ENCODE assay signal across 15 cellular contexts in the genomic region with DNA sequence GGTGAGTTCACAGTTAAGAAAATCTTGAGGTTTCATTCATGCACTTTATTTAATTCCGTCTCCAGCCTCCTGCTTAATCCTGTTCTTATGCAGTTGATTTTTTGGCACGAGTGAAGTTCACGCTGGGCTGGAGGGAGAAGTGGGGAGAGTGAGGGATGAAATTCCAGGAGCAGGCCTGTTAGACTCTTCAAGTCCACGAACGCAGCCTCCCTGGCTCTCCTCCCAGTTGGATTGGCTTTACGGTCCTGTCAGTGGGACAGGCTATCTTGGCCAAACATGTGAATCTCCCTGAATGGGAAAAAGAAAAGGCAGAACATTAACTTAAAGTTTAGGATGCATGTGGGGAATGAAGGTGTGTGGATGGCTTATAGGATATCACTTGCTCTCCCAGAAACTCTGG.
DNase-seq lines count a peak whose midpoint lies in the region; ATAC-seq, FAIRE-seq and TF ChIP-seq lines count a peak whose summit lies in the region.
"Had no signal": no experiment of that assay in that cellular context is flagged by ENCODE, and none has a peak within 500 bp of the region (broad histone marks: within the 10 kb centered on the region; RNA-seq: fewer than 3 reads in every experiment).

No MANE protein-coding gene starts in this region.

- no peak overlapping the region for H4K8ac ChIP-seq in H1 (ENCODE audit: extremely low read depth, insufficient read depth, low read length)

- intact Hi-C loops in stomach (cut with DNase I; ENCODE audit: low total_unique reads), result no loop called here

- ATAC-seq in HG03139 (IDR thresholded peaks at IDR 0.05; ENCODE audit: unreplicated experiment) (no peak), HG03460 (IDR thresholded peaks at IDR 0.05; ENCODE audit: unreplicated experiment) (no peak)
- ATAC-seq: stimulated activated effector memory CD8-positive, alpha-beta T cell treated with anti-CD3 and anti-CD28 coated beads, Interleukin-12 subunit alpha, Interleukin-12 subunit beta, amount 100 ng/mL, for 72 hours had no signal

- H4K5ac ChIP-seq in H1 (ENCODE audit: insufficient read length, low read depth, low read length), result no peak overlapping the region

- H3K36me3 ChIP-seq in GM23248 (ENCODE audit: low read depth) (no peaks in the 10 kb centered on the region), H1 (ENCODE audit: control insufficient read depth in 2 of 4, insufficient read depth in 4 of 4, low read length in 3 of 4) (no peaks in the 10 kb centered on the region), stomach (no peaks in the 10 kb centered on the region)

- TF ChIP-seq POLR2A in H1 (IDR thresholded peaks at IDR 0.05; ENCODE audit: control extremely low read depth in 1 of 2, low read depth in 2 of 2, low read length in 2 of 2) (no peak), stomach (IDR thresholded peaks at IDR 0.05) (no peak)

- H3K23me2 ChIP-seq in H1 (ENCODE audit: low read depth, low read length), result no peaks in the 10 kb centered on the region

- H3K4me3 ChIP-seq in GM23248, result peak overlapping the region; percentile 21
- no peak overlapping the region for H3K4me3 ChIP-seq in H1 (ENCODE audit: extremely low read depth in 1 of 4, insufficient read depth in 2 of 4, low read depth in 3 of 4, low read length in 4 of 4)
- H3K4me3 ChIP-seq in stomach, result no peak overlapping the region

- H2BK12ac ChIP-seq in H1 (ENCODE audit: low read depth, low read length), result no peak overlapping the region

- H3K79me2 ChIP-seq in GM23248 (ENCODE audit: insufficient read depth) (no peaks in the 10 kb centered on the region), H1 (ENCODE audit: control insufficient read depth in 1 of 2, insufficient read depth in 2 of 2, low read length in 2 of 2) (no peaks in the 10 kb centered on the region)

- peak; percentile 58 for DNase-seq in GM23248
- DNase-seq in H1 (ENCODE audit: low read depth in 1 of 2, low spot score in 2 of 2), result no peak
- peak; percentile 27 for DNase-seq in medulla oblongata (ENCODE audit: extremely low spot score)
- no peak for DNase-seq in stomach
- DNase-seq in NOMO-1 treated with dmso at 0.1 percent for 144 hours (lab: John Stamatoyannopoulos, UW; ENCODE audit: unreplicated experiment), result no peak
- no peak for DNase-seq in NCI-H526 (lab: John Stamatoyannopoulos, UW)
- DNase-seq: activated CD4-positive, CD25-positive, alpha-beta regulatory T cell treated with anti-CD3 and anti-CD28 coated beads, Interleukin-2, amount 50 U/mL, for 72 hours; activated effector memory CD4-positive, alpha-beta T cell treated with anti-CD3 and anti-CD28 coated beads, Interleukin-2, amount 50 U/mL, for 16 hours; CD4-positive, alpha-beta T cell; NCI-H2081; stimulated activated CD4-positive, alpha-beta T cell treated with anti-CD3 and anti-CD28 coated beads, Interleukin-1b, Interleukin-23, amount 100 ng/mL, for 48 hours had no signal

- 12 to 19% methylated on average over 6 of the region's 6 CpGs for WGBS in GM23248 (ENCODE audit: low coverage in 1 of 2, low lambda C conversion rate in 2 of 2, missing lambda C conversion rate in 2 of 2), 2 experiments
- WGBS in H1 (ENCODE audit: extremely low coverage in 1 of 2, insufficient coverage in 1 of 2, insufficient read length in 1 of 2, insufficient replicate concordance in 2 of 2, low coverage in 1 of 2, low lambda C conversion rate in 2 of 2, missing lambda C conversion rate in 1 of 2), 2 experiments, result 87% methylated on average over 5 of the region's 6 CpGs; no CpG with 5 or more reads in 1 of the 2 experiments
- 41 to 67% (median 56%) methylated on average over 6 of the region's 6 CpGs for WGBS in stomach, 5 donors

- H3K4me1 ChIP-seq in GM23248 (ENCODE audit: insufficient read depth), result peaks cover 48% of the 10 kb centered on the region
- peaks cover 6 to 11% (median 10%) of the 10 kb centered on the region in 4 experiments; a peak in 6 of 7 replicates for H3K4me1 ChIP-seq in H1 (replicated peaks in 1 of 4; ENCODE audit: control insufficient read depth in 3 of 4, insufficient read depth in 4 of 4, low read length in 3 of 4)
- peaks cover 0 to 34% (median 17%) of the 10 kb centered on the region in 4 donors for H3K4me1 ChIP-seq in stomach

- H3K56ac ChIP-seq in H1 (replicated peaks; ENCODE audit: insufficient read length, low read depth, low read length), result no peak overlapping the region

- H3K9ac ChIP-seq in GM23248 (peak overlapping the region; percentile 69), H1 (replicated peaks in 1 of 4; ENCODE audit: extremely low read depth in 1 of 4, low read depth in 3 of 4, low read length in 3 of 4) (no peak overlapping the region)

- no peak for TF ChIP-seq EP300 in H1 (IDR thresholded peaks at IDR 0.05; ENCODE audit: borderline replicate concordance in 1 of 2, low read depth in 2 of 2, low read length in 2 of 2)
- no peak for TF ChIP-seq EP300 in stomach (IDR thresholded peaks at IDR 0.05)

- H4K20me1 ChIP-seq in GM23248 (ENCODE audit: insufficient read depth) (no peaks in the 10 kb centered on the region), H1 (replicated peaks in 1 of 2; ENCODE audit: control insufficient read depth in 1 of 2, insufficient read depth in 2 of 2, low read length in 2 of 2) (no peaks in the 10 kb centered on the region)

- in situ Hi-C loops in GM23248 (cut with MboI), result no loop called here

- peak overlapping the region; percentile 8 for H3K4ac ChIP-seq in H1 (replicated peaks; ENCODE audit: insufficient read length, low read depth, low read length)

- H3K9me2 ChIP-seq in GM23248 (ENCODE audit: insufficient read depth), result no peaks in the 10 kb centered on the region

- no peaks in the 10 kb centered on the region for H3K79me1 ChIP-seq in H1 (ENCODE audit: low read depth, low read length)

- H2AK5ac ChIP-seq in H1 (ENCODE audit: low read depth, low read length), result no peak overlapping the region

- CTCF ChIA-PET in H1 (lab: Charles Lee; ENCODE audit: partially characterized antibody), result interaction anchor here (0.9 kb wide), 1 partner anchor 150 kb away, joined by 3 read pairs; no protein-coding TSS in a partner anchor

- H2AFZ ChIP-seq in GM23248 (no peak overlapping the region), H1 (ENCODE audit: low read length) (no peak overlapping the region)

- no peak overlapping the region for H2BK120ac ChIP-seq in H1 (replicated peaks; ENCODE audit: low read depth, low read length)

- H4K91ac ChIP-seq in H1 (replicated peaks; ENCODE audit: insufficient read length, low read length), result peak overlapping the region; percentile 13

- H2BK5ac ChIP-seq in H1 (ENCODE audit: low read depth, low read length), result 0 out of 2 replicates have a peak overlapping the region, but pooled peaks have one; percentile 26

- H3K27me3 ChIP-seq in GM23248 (replicated peaks; ENCODE audit: insufficient read depth) (no peaks in the 10 kb centered on the region), H1 (replicated peaks in 1 of 4; ENCODE audit: control insufficient read depth in 3 of 4, extremely low read depth in 1 of 4, insufficient read depth in 3 of 4, low read length in 3 of 4) (no peaks in the 10 kb centered on the region), stomach (no peaks in the 10 kb centered on the region)

- H3K4me2 ChIP-seq in GM23248 (ENCODE audit: unreplicated experiment) (peak overlapping the region; percentile 80), H1 (ENCODE audit: insufficient read depth in 1 of 2, low read depth in 2 of 2, low read length in 2 of 2) (no peak overlapping the region)

- TF ChIP-seq CTCF in H1 (IDR thresholded peaks at IDR 0.05; ENCODE audit: control extremely low read depth in 1 of 3, insufficient read depth in 1 of 3, low read depth in 1 of 3, low read length in 3 of 3), result no peak
- no peak for TF ChIP-seq CTCF in stomach (IDR thresholded peaks at IDR 0.05)

- H2BK15ac ChIP-seq in H1 (ENCODE audit: low read length), result no peak overlapping the region

- FAIRE-seq in H1 (lab: Jason Lieb, UNC), result no peak
- FAIRE-seq: frontal cortex had no signal

- no peak overlapping the region for H3K14ac ChIP-seq in H1 (ENCODE audit: insufficient read length)

- H3K27ac ChIP-seq in GM23248 (peak overlapping the region; percentile 93), H1 (ENCODE audit: low read depth, low read length) (no peak overlapping the region), stomach (peak overlapping the region in 4 of 5 donors; percentile 54 to 80 (median 70))

- TF ChIP-seq RAD21 in H1 (IDR thresholded peaks at IDR 0.05 in 1 of 2, conservative IDR thresholded peaks at IDR 0.05 in 1 of 2; ENCODE audit: low read depth in 2 of 2, low read length in 2 of 2), result no peak

- H3K9me3 ChIP-seq in GM23248 (ENCODE audit: low read depth) (no peaks in the 10 kb centered on the region), H1 (ENCODE audit: insufficient read depth in 2 of 2, low read depth in 1 of 2, low read length in 1 of 2) (peaks cover 7 to 8% of the 10 kb centered on the region in 2 experiments; a peak in 2 of 4 replicates), stomach (peaks cover 0 to 11% (median 8%) of the 10 kb centered on the region in 4 donors)

- POLR2A ChIA-PET in H1 (lab: Charles Lee; ENCODE audit: partially characterized antibody), result no interaction called here

- H2BK20ac ChIP-seq in H1 (ENCODE audit: low read length), result peak overlapping the region; percentile 72; the same call in 1 of the 2 replicates

- H3F3A ChIP-seq in GM23248 (ENCODE audit: insufficient read depth), result peaks cover 39% of the 10 kb centered on the region

- no peak overlapping the region for H3K23ac ChIP-seq in H1 (ENCODE audit: insufficient read length)

- H3K18ac ChIP-seq in H1 (ENCODE audit: extremely low read depth, low read length), result no peak overlapping the region

TF ChIP-seq in H1, 55 proteins besides CTCF, POLR2A, EP300 and RAD21 (continues in another document):
- TF ChIP-seq KDM4A (IDR thresholded peaks at IDR 0.05; ENCODE audit: low read depth, low read length, severe bottlenecking) (no peak), KDM5A (IDR thresholded peaks at IDR 0.05; ENCODE audit: low read length) (no peak), TEAD4 (IDR thresholded peaks at IDR 0.05; ENCODE audit: low read depth, low read length) (no peak), CEBPB (IDR thresholded peaks at IDR 0.05; ENCODE audit: low read depth, low read length) (no peak), BACH1 (IDR thresholded peaks at IDR 0.05; ENCODE audit: low read length) (no peak), E2F6 (IDR thresholded peaks at IDR 0.05) (no peak), NANOG (IDR thresholded peaks at IDR 0.05; ENCODE audit: insufficient read depth, low read depth, low read length, poor library complexity, severe bottlenecking) (no peak), SP1 (IDR thresholded peaks at IDR 0.05; ENCODE audit: low read depth, low read length) (no peak), ZNF274 (IDR thresholded peaks at IDR 0.05; ENCODE audit: borderline replicate concordance, extremely low read depth, low read length) (no peak), ASH2L (IDR thresholded peaks at IDR 0.05; ENCODE audit: low read length) (no peak), JUN (IDR thresholded peaks at IDR 0.05; ENCODE audit: low read depth, low read length) (no peak)

Comparison
In these comparisons a context has a peak if more than half of its experiments do, and no peak if none do; other contexts are left out.
1. DNase-seq: peak in GM23248 (single experiment) and medulla oblongata (single experiment); none in H1 (0 of 2), stomach (single experiment), NOMO-1 treated with dmso at 0.1 percent for 144 hours (single experiment) and NCI-H526 (0 of 2).